ENCODE assay signal across 16 cellular contexts in the genomic region with DNA sequence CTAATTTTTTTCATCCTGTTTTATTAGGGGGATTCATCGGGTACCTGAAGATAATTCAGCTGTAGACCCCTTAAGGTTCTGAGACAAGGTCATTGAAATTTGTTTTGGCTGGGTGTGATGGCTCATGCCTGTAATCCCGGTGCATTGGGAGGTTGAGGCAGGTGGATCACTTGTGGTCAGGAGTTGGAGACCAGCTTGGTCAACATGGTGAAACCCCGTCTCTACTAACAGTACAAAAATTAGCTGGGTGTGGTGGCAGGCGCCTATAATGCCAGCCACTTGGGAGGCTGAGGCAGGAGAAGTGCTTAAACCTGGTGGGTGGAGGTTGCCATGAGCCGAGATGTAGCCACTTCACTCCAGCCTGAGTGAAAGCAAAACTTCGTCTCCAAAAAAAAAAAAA. TPM values are rescaled to one million over a fixed set of nuclear protein-coding genes. Genes with fewer than 3 reads are reported as not detected.
DNase-seq lines count a peak whose midpoint lies in the region; ATAC-seq, FAIRE-seq and TF ChIP-seq lines count a peak whose summit lies in the region.
"Had no signal": no experiment of that assay in that cellular context is flagged by ENCODE, and none has a peak within 500 bp of the region (broad histone marks: within the 10 kb centered on the region; RNA-seq: fewer than 3 reads in every experiment).

No MANE protein-coding gene starts in this region.

- TF ChIP-seq RAD21 in neural cell (conservative IDR thresholded peaks at IDR 0.05): no peak

- H3K9me3 Mint-ChIP-seq in CD14-positive monocyte: no peaks in the 10 kb centered on the region
- no peaks in the 10 kb centered on the region; the same call in 2 of the 3 replicates for H3K9me3 Mint-ChIP-seq in GM23338

- no peak overlapping the region; the same call in 1 of the 2 replicates for H3K27ac ChIP-seq in GM23338 (ENCODE audit: low read depth)
- H3K27ac ChIP-seq in ascending aorta: peak overlapping the region; percentile 6 to 56
- H3K27ac ChIP-seq in neural cell (ENCODE audit: low read length): no peak overlapping the region
- H3K27ac ChIP-seq: foreskin keratinocyte had no signal

- TF ChIP-seq CTCF in CD14-positive monocyte (IDR thresholded peaks at IDR 0.05) (no peak), GM23338 (conservative IDR thresholded peaks at IDR 0.05; ENCODE audit: low read depth in 2 of 2) (no peak), ascending aorta (IDR thresholded peaks at IDR 0.05) (no peak), neural cell (IDR thresholded peaks at IDR 0.05; ENCODE audit: poor library complexity, severe bottlenecking) (no peak)

- peaks cover 32% of the 10 kb centered on the region for H3K4me1 Mint-ChIP-seq in CD14-positive monocyte
- H3K4me1 Mint-ChIP-seq in GM23338: peaks cover 25% of the 10 kb centered on the region; the same call in 2 of the 3 replicates

- H2AFZ ChIP-seq in GM23338 (no peak overlapping the region), neural cell (ENCODE audit: low read depth, low read length) (no peak overlapping the region)

- H3K9ac ChIP-seq in neural cell (ENCODE audit: low read length): no peak overlapping the region

- H3F3A ChIP-seq in GM23338 (replicated peaks; ENCODE audit: low read depth) (peaks cover 78% of the 10 kb centered on the region), neural cell (ENCODE audit: insufficient read depth, low read length, poor library complexity, severe bottlenecking) (peaks cover 4% of the 10 kb centered on the region)

- intact Hi-C loops in CD14-positive monocyte (cut with micrococcal nuclease): no loop called here
- intact Hi-C loops in ascending aorta (cut with DNase I): no loop called here

- H3K27me3 Mint-ChIP-seq in CD14-positive monocyte (ENCODE audit: low read depth in 3 of 3) (no peaks in the 10 kb centered on the region), GM23338 (ENCODE audit: insufficient read depth, low read depth, poor library complexity) (peaks cover 12% of the 10 kb centered on the region)

- H3K4me3 Mint-ChIP-seq in CD14-positive monocyte: no peak overlapping the region
- peak overlapping the region; percentile 19; the same call in 1 of the 3 replicates for H3K4me3 Mint-ChIP-seq in GM23338

- H4K20me1 ChIP-seq in GM23338 (replicated peaks; ENCODE audit: insufficient read depth) (peaks cover 86% of the 10 kb centered on the region), neural cell (ENCODE audit: insufficient read depth) (peaks cover 66% of the 10 kb centered on the region)

- H3K36me3 ChIP-seq in GM23338 (ENCODE audit: insufficient read depth) (peaks cover 82% of the 10 kb centered on the region), ascending aorta (peaks cover 60 to 94% of the 10 kb centered on the region in 2 donors), neural cell (ENCODE audit: insufficient read depth, low read length) (peaks cover 47% of the 10 kb centered on the region), MG63 (peaks cover 92% of the 10 kb centered on the region)

- H3K9me2 ChIP-seq in GM23338 (ENCODE audit: insufficient read depth) (no peaks in the 10 kb centered on the region), neural cell (ENCODE audit: insufficient read depth, low read length) (no peaks in the 10 kb centered on the region)

- H3K4me2 ChIP-seq in GM23338: no peak overlapping the region
- no peak overlapping the region for H3K4me2 ChIP-seq in neural cell (ENCODE audit: low read length)

- H3K9me3 ChIP-seq in ascending aorta (no peaks in the 10 kb centered on the region), neural cell (ENCODE audit: low read length) (no peaks in the 10 kb centered on the region), MG63 (no peaks in the 10 kb centered on the region)
- H3K9me3 ChIP-seq: mucosa of descending colon had no signal

- H3K27me3 ChIP-seq in GM23338 (ENCODE audit: insufficient read depth) (no peaks in the 10 kb centered on the region), ascending aorta (no peaks in the 10 kb centered on the region), neural cell (ENCODE audit: insufficient read depth, low read depth, low read length) (no peaks in the 10 kb centered on the region), MG63 (no peaks in the 10 kb centered on the region)
- H3K27me3 ChIP-seq: foreskin keratinocyte had no signal

- H3K36me3 Mint-ChIP-seq in CD14-positive monocyte (peaks cover 85 to 97% of the 10 kb centered on the region in 2 donors), GM23338 (ENCODE audit: low read depth) (peaks cover 98% of the 10 kb centered on the region)

- H3K27ac Mint-ChIP-seq in CD14-positive monocyte (peak overlapping the region in 4 of 7 donors; percentile 46 to 75 (median 61)), GM23338 (0 out of 2 replicates have a peak overlapping the region, but pooled peaks have one; percentile 60)

- H3K4me3 ChIP-seq in GM23338: no peak overlapping the region
- H3K4me3 ChIP-seq in ascending aorta: no peak overlapping the region
- H3K4me3 ChIP-seq in neural cell (ENCODE audit: low read length): peak overlapping the region; percentile 17
- no peak overlapping the region for H3K4me3 ChIP-seq in MG63
- H3K4me3 ChIP-seq: mucosa of descending colon had no signal

- DNase-seq in CD14-positive monocyte (ENCODE audit: low spot score) (no peak), GM23338 (ENCODE audit: low spot score) (no peak), ascending aorta (ENCODE audit: low spot score in 2 of 2) (peak in 1 of 2 donors; percentile 28), MG63 (no peak), frontal cortex (ENCODE audit: low spot score in 2 of 2) (no peak)
- DNase-seq: aorta; foreskin keratinocyte; GF-D8; mucosa of descending colon; NCI-H1092; NCI-H345; stimulated activated CD4-positive, alpha-beta T cell treated with anti-CD3 and anti-CD28 coated beads, Interleukin-4, amount 100 ng/mL, for 1 hour; stimulated activated naive CD4-positive, alpha-beta T cell had no signal

- no peak for TF ChIP-seq EP300 in neural cell (conservative IDR thresholded peaks at IDR 0.05; ENCODE audit: poor library complexity, severe bottlenecking)

- H3K79me2 ChIP-seq in GM23338 (replicated peaks; ENCODE audit: insufficient read depth) (peaks cover 74% of the 10 kb centered on the region), neural cell (replicated peaks; ENCODE audit: insufficient read depth, low read length) (peaks cover 75% of the 10 kb centered on the region)

- ATAC-seq in GM23338 (no peak; the same call in 2 of the 3 replicates), GM21447 (IDR thresholded peaks at IDR 0.05; ENCODE audit: unreplicated experiment) (no peak)
- ATAC-seq: foreskin keratinocyte, mucosa of descending colon had no signal

- H3K4me1 ChIP-seq in GM23338 (ENCODE audit: insufficient read depth) (peaks cover 21% of the 10 kb centered on the region; the same call in 1 of the 2 replicates), ascending aorta (peaks cover 12 to 72% of the 10 kb centered on the region in 2 donors)

- FAIRE-seq in frontal cortex (lab: Jason Lieb, UNC): no peak
- FAIRE-seq: HTR-8/SVneo had no signal

TF ChIP-seq in GM23338, 12 proteins besides CTCF, POLR2A, EP300 and RAD21:
- TF ChIP-seq NANOG (IDR thresholded peaks at IDR 0.05; ENCODE audit: borderline replicate concordance) (no peak), CREB1 (CRISPR knock-in tag; IDR thresholded peaks at IDR 0.05; ENCODE audit: low read depth) (no peak)
- TF ChIP-seq, protein P1, sequence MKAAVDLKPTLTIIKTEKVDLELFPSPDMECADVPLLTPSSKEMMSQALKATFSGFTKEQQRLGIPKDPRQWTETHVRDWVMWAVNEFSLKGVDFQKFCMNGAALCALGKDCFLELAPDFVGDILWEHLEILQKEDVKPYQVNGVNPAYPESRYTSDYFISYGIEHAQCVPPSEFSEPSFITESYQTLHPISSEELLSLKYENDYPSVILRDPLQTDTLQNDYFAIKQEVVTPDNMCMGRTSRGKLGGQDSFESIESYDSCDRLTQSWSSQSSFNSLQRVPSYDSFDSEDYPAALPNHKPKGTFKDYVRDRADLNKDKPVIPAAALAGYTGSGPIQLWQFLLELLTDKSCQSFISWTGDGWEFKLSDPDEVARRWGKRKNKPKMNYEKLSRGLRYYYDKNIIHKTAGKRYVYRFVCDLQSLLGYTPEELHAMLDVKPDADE (IDR thresholded peaks at IDR 0.05): no peak

RNA-seq across cellular contexts. Expression of a gene that starts 10.9 kb away (rescaled TPM):
- polyA plus RNA-seq in CD14-positive monocyte: 100 to 1,000 TPM; 297 to 341 TPM
- 254 and 436 TPM in 2 replicates for total RNA-seq in GM23338 (2014; rRNA removed; shearing (Covaris generic))
- 585 and 655 TPM in 2 replicates for polyA plus RNA-seq in GM23338 (2016; fragmentation: Nextera tagmentation; extraction: Ambion mirVana)
- 94.7 TPM for total RNA-seq in ascending aorta
- polyA plus RNA-seq in neural cell: 393 and 508 TPM in 2 replicates
- polyA minus RNA-seq in neural cell: 360 and 404 TPM in 2 replicates
- 168 and 271 TPM in 2 replicates for total RNA-seq in MG63 (2014; rRNA removed; shearing (Covaris generic); ENCODE audit: low replicate concordance)
- 217 TPM for total RNA-seq in frontal cortex

RNA-seq across cellular contexts. Expression of a gene that starts 57.8 kb away (rescaled TPM):
- polyA plus RNA-seq in CD14-positive monocyte: 10 to 100 TPM; 57.1 to 95.7 TPM
- 15.2 and 17.4 TPM in 2 replicates for total RNA-seq in GM23338 (2014; rRNA removed; shearing (Covaris generic))
- 9.0 and 10.8 TPM in 2 replicates for polyA plus RNA-seq in GM23338 (2016; fragmentation: Nextera tagmentation; extraction: Ambion mirVana)
- total RNA-seq in ascending aorta: 10.5 TPM
- polyA plus RNA-seq in neural cell: 58.7 and 59.3 TPM in 2 replicates
- polyA minus RNA-seq in neural cell: 28.2 and 37.6 TPM in 2 replicates
- 13.8 and 17.3 TPM in 2 replicates for total RNA-seq in MG63 (2014; rRNA removed; shearing (Covaris generic); ENCODE audit: low replicate concordance)
- total RNA-seq in frontal cortex: 9.8 TPM

Comparison
In these comparisons a context has a peak if more than half of its experiments do, and no peak if none do; other contexts are left out.
1. H3K27ac ChIP-seq: peak in ascending aorta (2 of 2); none in GM23338 (single experiment) and neural cell (single experiment).